Comparison of ENCODE assay signal across 10 cellular contexts in genomic region chr1:39957299-39958020, GRCh38. TPM values are rescaled to one million over a fixed set of nuclear protein-coding genes. Genes with fewer than 3 reads are reported as not detected.
DNase-seq lines count a peak whose midpoint lies in the region; ATAC-seq, FAIRE-seq and TF ChIP-seq lines count a peak whose summit lies in the region.
"Had no signal": no experiment of that assay in that cellular context is flagged by ENCODE, and none has a peak within 500 bp of the region (broad histone marks: within the 10 kb centered on the region; RNA-seq: fewer than 3 reads in every experiment).

No MANE protein-coding gene starts in this region.

- no peaks in the 10 kb centered on the region for H3K27me3 ChIP-seq in esophagus squamous epithelium

- TF ChIP-seq CTCF in OCI-LY7 (conservative IDR thresholded peaks at IDR 0.05; ENCODE audit: low read length) (no peak), esophagus squamous epithelium (IDR thresholded peaks at IDR 0.05) (no peak)

- no TSS peak for BruUV-seq in OCI-LY7 (replicated peaks; lab: Mats Ljungman, UMichigan)

- peaks cover 43% of the 10 kb centered on the region for H3K4me1 ChIP-seq in OCI-LY7 (ENCODE audit: insufficient read depth, low read length, poor library complexity, severe bottlenecking)
- peaks cover 26 to 84% (median 55%) of the 10 kb centered on the region in 3 donors for H3K4me1 ChIP-seq in esophagus squamous epithelium

- H3K9me3 ChIP-seq in OCI-LY7 (ENCODE audit: low read length) = no peaks in the 10 kb centered on the region
- no peaks in the 10 kb centered on the region for H3K9me3 ChIP-seq in esophagus squamous epithelium

- no peak overlapping the region for H2AFZ ChIP-seq in OCI-LY7 (ENCODE audit: low read length)

- intact Hi-C loops in OCI-LY7 (cut with micrococcal nuclease; ENCODE audit: unreplicated experiment) (no loop called here), esophagus squamous epithelium (cut with DNase I) (no loop called here), Right ventricle myocardium inferior (cut with DNase I) (no loop called here)

- H3K9me2 ChIP-seq in OCI-LY7 (ENCODE audit: insufficient read depth, low read length) = no peaks in the 10 kb centered on the region

- DNase-seq in GM12892 (ENCODE audit: insufficient read length) = no peak
- no peak for DNase-seq in OCI-LY7 (ENCODE audit: low spot score)
- DNase-seq in esophagus squamous epithelium (lab: John Stamatoyannopoulos, UW) = no peak
- DNase-seq in renal cortical epithelial cell (ENCODE audit: low read depth) = peak; percentile 91
- DNase-seq in ecto neural progenitor cell (ENCODE audit: low spot score) = no peak
- no peak for DNase-seq in Right ventricle myocardium inferior (ENCODE audit: missing footprints)
- DNase-seq: NCI-H1436 treated with DMSO at 0.1 percent for 48 hours had no signal

- CTCF ChIA-PET in OCI-LY7 (lab: Charles Lee; ENCODE audit: unreplicated experiment) = no interaction called here

- H4K20me1 ChIP-seq in OCI-LY7 (ENCODE audit: insufficient read depth, low read length) = no peaks in the 10 kb centered on the region

- POLR2A ChIA-PET in OCI-LY7 (lab: Charles Lee) = interaction anchor here (0.6 to 0.7 kb wide), 2 partner anchors 221 to 1928 kb away, joined by 3 to 4 read pairs; no protein-coding TSS in a partner anchor

- TF ChIP-seq POLR2A in GM12892 (IDR thresholded peaks at IDR 0.05; ENCODE audit: low read depth, low read length) (no peak), esophagus squamous epithelium (IDR thresholded peaks at IDR 0.05) (no peak)

- peak overlapping the region; percentile 6 for H3K4me2 ChIP-seq in OCI-LY7 (ENCODE audit: low read length)

- H3K4me3 ChIP-seq in OCI-LY7 (ENCODE audit: low read depth, low read length, poor library complexity, severe bottlenecking) = no peak overlapping the region
- H3K4me3 ChIP-seq in esophagus squamous epithelium = peak overlapping the region in 3 of 4 donors; percentile 41 to 86 (median 83)

- H3K36me3 ChIP-seq in OCI-LY7 (ENCODE audit: insufficient read depth, low read length) (peaks cover 18% of the 10 kb centered on the region; the same call in 1 of the 2 replicates), esophagus squamous epithelium (peaks cover 0 to 25% (median 0%) of the 10 kb centered on the region in 3 donors)

- no peak for ATAC-seq in Right ventricle myocardium inferior
- no peak for ATAC-seq in HG03095 (IDR thresholded peaks at IDR 0.05; ENCODE audit: unreplicated experiment)
- ATAC-seq in GM21381 (IDR thresholded peaks at IDR 0.05; ENCODE audit: unreplicated experiment) = no peak

- H3K27ac ChIP-seq in OCI-LY7 (ENCODE audit: low read depth, low read length, poor library complexity, severe bottlenecking) (no peak overlapping the region), esophagus squamous epithelium (peak overlapping the region in 3 of 4 donors; percentile 88 to 90 (median 90))

- 33 to 44% methylated on average over 2 to 3 of the region's 3 CpGs for WGBS in esophagus squamous epithelium, 2 donors

- H3K79me2 ChIP-seq in OCI-LY7 (ENCODE audit: insufficient read depth, low read depth, low read length) = peaks cover 7% of the 10 kb centered on the region; the same call in 1 of the 2 replicates

- FAIRE-seq in GM12892 (lab: Jason Lieb, UNC) = peak; percentile 79
- FAIRE-seq: colon had no signal

RNA-seq across cellular contexts. Expression of gene MFSD2A, which starts 2.5 kb away (rescaled TPM):
- 10.5 TPM for polyA plus RNA-seq in GM12892 (2012; ENCODE audit: missing spikeins)
- 6.4 and 9.9 TPM in 2 replicates for total RNA-seq in OCI-LY7 (2014; rRNA removed; shearing (Covaris generic))
- total RNA-seq in OCI-LY7 (2022) = 11.0 and 13.4 TPM in 2 replicates
- total RNA-seq in esophagus squamous epithelium = 10 to 100 TPM; 20.4 to 49.1 (median 30.8) TPM
- 6.7 and 9.7 TPM in 2 replicates for total RNA-seq in renal cortical epithelial cell
- 0.65 TPM for total RNA-seq in Right ventricle myocardium inferior

RNA-seq across cellular contexts. Expression of gene MYCL, which starts 55.7 kb away (rescaled TPM):
- 2.0 TPM for polyA plus RNA-seq in GM12892 (2012; ENCODE audit: missing spikeins)
- total RNA-seq in OCI-LY7 (2014; rRNA removed; shearing (Covaris generic)) = 0.41 and 1.6 TPM in 2 replicates
- total RNA-seq in OCI-LY7 (2022) = 1.0 and 1.3 TPM in 2 replicates
- 10 to 100 TPM; 15.4 to 27.6 (median 24.8) TPM for total RNA-seq in esophagus squamous epithelium
- total RNA-seq in renal cortical epithelial cell = 0.70 and 1.4 TPM in 2 replicates
- total RNA-seq in Right ventricle myocardium inferior = 1.1 TPM
